ENCODE assay signal across 8 cellular contexts in genomic region chr18:48711651-48712486, GRCh38.
DNase-seq lines count a peak whose midpoint lies in the region; ATAC-seq and TF ChIP-seq lines count a peak whose summit lies in the region.

No MANE protein-coding gene starts in this region.

- peak; percentile 69 for ATAC-seq in GM19463 (IDR thresholded peaks at IDR 0.05; ENCODE audit: unreplicated experiment)
- no peak for ATAC-seq in naive thymus-derived CD4-positive, alpha-beta T cell
- ATAC-seq in GM21367 (IDR thresholded peaks at IDR 0.05; ENCODE audit: unreplicated experiment): no peak

- no peaks in the 10 kb centered on the region for H3K36me3 Mint-ChIP-seq in naive thymus-derived CD4-positive, alpha-beta T cell

- H3K27me3 ChIP-seq in naive thymus-derived CD4-positive, alpha-beta T cell (ENCODE audit: control insufficient read depth in 2 of 2, insufficient read depth in 2 of 2, low read length in 2 of 2): no peaks in the 10 kb centered on the region

- no peak overlapping the region for H3K27ac Mint-ChIP-seq in naive thymus-derived CD4-positive, alpha-beta T cell

- POLR2A ChIA-PET in naive thymus-derived CD4-positive, alpha-beta T cell (lab: Charles Lee): no interaction called here

- H3K9me3 Mint-ChIP-seq in naive thymus-derived CD4-positive, alpha-beta T cell: peaks cover 0 to 2% (median 0%) of the 10 kb centered on the region in 11 donors

- H3K27ac ChIP-seq in naive thymus-derived CD4-positive, alpha-beta T cell (ENCODE audit: low read depth, low read length): no peak overlapping the region

- no peak overlapping the region for H3K4me3 ChIP-seq in epithelial cell of proximal tubule (ENCODE audit: low read depth, low read length)
- H3K4me3 ChIP-seq in naive thymus-derived CD4-positive, alpha-beta T cell (ENCODE audit: low read length): no peak overlapping the region

- intact Hi-C loops in naive thymus-derived CD4-positive, alpha-beta T cell (cut with micrococcal nuclease): loop anchor here in 1 of 2 donors (2.0 kb wide), 1 partner anchor 331 kb away; no protein-coding TSS in a partner anchor

- no peaks in the 10 kb centered on the region for H3K9me3 ChIP-seq in naive thymus-derived CD4-positive, alpha-beta T cell (ENCODE audit: control insufficient read depth in 2 of 3, low read length in 3 of 3)

- CTCF ChIA-PET in naive thymus-derived CD4-positive, alpha-beta T cell (lab: Charles Lee): interaction anchor here (0.6 to 0.7 kb wide), 2 partner anchors 16 to 200 kb away, joined by 3 read pairs; no protein-coding TSS in a partner anchor

- no peaks in the 10 kb centered on the region for H3K36me3 ChIP-seq in naive thymus-derived CD4-positive, alpha-beta T cell (ENCODE audit: control insufficient read depth in 2 of 3, insufficient read depth in 3 of 3, low read length in 3 of 3)

- H3K4me1 ChIP-seq in naive thymus-derived CD4-positive, alpha-beta T cell (ENCODE audit: control insufficient read depth in 2 of 2, insufficient read depth in 2 of 2, low read length in 2 of 2): no peaks in the 10 kb centered on the region

- peaks cover 0 to 6% (median 0%) of the 10 kb centered on the region in 5 donors for H3K27me3 Mint-ChIP-seq in naive thymus-derived CD4-positive, alpha-beta T cell

- DNase-seq in COLO829 (ENCODE audit: low spot score): peak; percentile 49
- peak; percentile 88 for DNase-seq in RPMI7951 (ENCODE audit: low read depth)
- DNase-seq in epithelial cell of proximal tubule (ENCODE audit: low read depth): no peak
- DNase-seq in naive thymus-derived CD4-positive, alpha-beta T cell: peak in 5 of 9 donors; percentile 4 to 18 (median 8)
- DNase-seq in GDM1 (lab: John Stamatoyannopoulos, UW): no peak
- DNase-seq in NCI-H2107 treated with DMSO at 0.1 percent for 48 hours (lab: John Stamatoyannopoulos, UW; ENCODE audit: unreplicated experiment): no peak

- TF ChIP-seq CTCF in epithelial cell of proximal tubule (conservative IDR thresholded peaks at IDR 0.05; ENCODE audit: low read depth, low read length): peak; percentile 51

- H3K4me1 Mint-ChIP-seq in naive thymus-derived CD4-positive, alpha-beta T cell: peaks cover 0 to 8% (median under 1%) of the 10 kb centered on the region in 7 donors

- no peak overlapping the region for H3K4me3 Mint-ChIP-seq in naive thymus-derived CD4-positive, alpha-beta T cell

Comparison
In these comparisons a context has a peak if more than half of its experiments do, and no peak if none do; other contexts are left out.
1. DNase-seq: peak in COLO829 (single experiment), RPMI7951 (single experiment) and naive thymus-derived CD4-positive, alpha-beta T cell (5 of 9); none in epithelial cell of proximal tubule (single experiment), GDM1 (single experiment) and NCI-H2107 treated with DMSO at 0.1 percent for 48 hours (single experiment).